16 cellular contexts compared by ENCODE assay signal in genomic region chr11:123548774-123549173, GRCh38.
DNase-seq lines count a peak whose midpoint lies in the region; ATAC-seq and TF ChIP-seq lines count a peak whose summit lies in the region.
"Had no signal": no experiment of that assay in that cellular context is flagged by ENCODE, and none has a peak within 500 bp of the region (broad histone marks: within the 10 kb centered on the region; RNA-seq: fewer than 3 reads in every experiment).

No MANE protein-coding gene starts in this region.

- no peaks in the 10 kb centered on the region for H3K36me3 Mint-ChIP-seq in activated naive CD4-positive, alpha-beta T cell treated with anti-CD3 and anti-CD28 coated beads, Interleukin-2, amount 50 U/mL, for 72 hours
- H3K36me3 Mint-ChIP-seq: CD8-positive, alpha-beta memory T cell had no signal

- H3K27ac Mint-ChIP-seq in activated naive CD4-positive, alpha-beta T cell treated with anti-CD3 and anti-CD28 coated beads, Interleukin-2, amount 50 U/mL, for 72 hours: peak overlapping the region; percentile 27 to 41
- H3K27ac Mint-ChIP-seq: B cell had no signal

- no peak for ATAC-seq in activated naive CD4-positive, alpha-beta T cell treated with anti-CD3 and anti-CD28 coated beads, Interleukin-2, amount 50 U/mL, for 72 hours
- ATAC-seq in HG03469 (IDR thresholded peaks at IDR 0.05; ENCODE audit: unreplicated experiment): no peak

- no peak for TF ChIP-seq CTCF in dorsolateral prefrontal cortex (IDR thresholded peaks at IDR 0.05 in 54 of 56, conservative IDR thresholded peaks at IDR 0.05 in 2 of 56; ENCODE audit: low read depth in 1 of 56, partially characterized antibody in 56 of 56)

- no peak for DNase-seq in activated naive CD4-positive, alpha-beta T cell treated with anti-CD3 and anti-CD28 coated beads, Interleukin-2, amount 50 U/mL, for 72 hours (ENCODE audit: low spot score in 2 of 2)
- DNase-seq in activated naive CD4-positive, alpha-beta T cell treated with Interleukin-2 at 50 U/mL for 16 hours: no peak
- DNase-seq in NCI-H82 (lab: John Stamatoyannopoulos, UW) (peak; percentile 85), dorsolateral prefrontal cortex (no peak), iPS-NIHi11 (ENCODE audit: low spot score) (no peak), SW480 (ENCODE audit: low spot score) (no peak)
- DNase-seq: CD8-positive, alpha-beta memory T cell; COR-L47; DMS 273 treated with DMSO at 0.1 percent for 48 hours; DMS53; GM23248; H7 had no signal

- H3K4me3 ChIP-seq in dorsolateral prefrontal cortex: no peak overlapping the region
- H3K4me3 ChIP-seq: BLaER1 treated with 17β-estradiol and CSF1 and Interleukin-3, amounts not matched to agents 10 nM and 100 nM; GM23248 had no signal

- no peaks in the 10 kb centered on the region for H3K27me3 ChIP-seq in dorsolateral prefrontal cortex
- H3K27me3 ChIP-seq: BLaER1 treated with 17β-estradiol and CSF1 and Interleukin-3, amounts not matched to agents 10 nM and 100 nM had no signal

- intact Hi-C loops in dorsolateral prefrontal cortex (cut with DNase I): no loop called here

- H3K9me3 Mint-ChIP-seq in activated naive CD4-positive, alpha-beta T cell treated with anti-CD3 and anti-CD28 coated beads, Interleukin-2, amount 50 U/mL, for 72 hours: no peaks in the 10 kb centered on the region
- H3K9me3 Mint-ChIP-seq: CD8-positive, alpha-beta memory T cell had no signal

- H3K27ac ChIP-seq in dorsolateral prefrontal cortex: peak overlapping the region in 33 of 59 donors; percentile 2 to 65 (median 32)
- H3K27ac ChIP-seq: BLaER1 treated with 17β-estradiol and CSF1 and Interleukin-3, amounts not matched to agents 10 nM and 100 nM; GM23248; HL-60 had no signal
